ENCODE assay signal across 8 cellular contexts in the genomic region with DNA sequence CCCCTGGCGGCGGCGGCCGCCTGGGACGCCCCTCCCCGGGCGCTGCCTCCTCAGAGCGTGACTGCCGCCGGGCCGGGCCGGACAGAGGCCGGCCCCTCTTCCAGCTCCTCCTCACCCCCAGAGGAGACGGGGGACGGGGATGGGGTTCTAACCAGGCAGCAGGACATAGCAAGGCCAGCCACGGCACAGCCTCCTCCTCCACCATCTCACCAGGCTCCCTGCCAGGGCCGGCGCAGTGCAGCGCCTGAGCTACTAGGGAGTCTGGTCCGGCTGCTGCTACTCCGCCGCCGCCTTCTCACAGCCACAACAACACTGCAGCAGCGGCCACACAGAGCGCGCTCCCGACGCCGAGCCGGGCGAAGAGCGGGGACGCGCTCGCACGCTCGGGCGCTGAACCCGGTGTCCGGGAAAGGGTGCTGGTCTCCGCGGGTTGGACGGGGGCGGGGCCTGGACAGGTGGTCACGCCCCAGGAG.
DNase-seq lines count a peak whose midpoint lies in the region; ATAC-seq, FAIRE-seq and TF ChIP-seq lines count a peak whose summit lies in the region.
"Not testable (repeated sequence)": the region's sequence is repeated elsewhere in the genome, so short reads cannot be mapped to it uniquely, and the experiment has no call there.

No MANE protein-coding gene starts in this region.

- H3K27me3 ChIP-seq in keratinocyte (ENCODE audit: control insufficient read depth, extremely low read depth, insufficient read depth, low read length): not testable (repeated sequence)

- dilution Hi-C loops in keratinocyte (cut with MboI; ENCODE audit: extremely low pct_ligation_motif_present, low sequenced_read_pairs): not testable (repeated sequence)

- H3K36me3 ChIP-seq in keratinocyte (ENCODE audit: control insufficient read depth in 2 of 2, extremely low read depth in 1 of 2, insufficient read depth in 2 of 2, low read length in 2 of 2): not testable (repeated sequence)

- not testable (repeated sequence) for H3K79me2 ChIP-seq in keratinocyte (ENCODE audit: control insufficient read depth, insufficient read depth, low read length)

- not testable (repeated sequence) for ATAC-seq in stimulated activated memory B cell treated with anti-CD40 and anti-IgM and Interleukin-4, amounts not matched to agents 10 μg/mL and 1 μg/mL and 100 μg/mL, for 72 hours

- peak overlapping the region; percentile 27 for H3K4me2 ChIP-seq in keratinocyte (ENCODE audit: control insufficient read depth, extremely low read depth, insufficient read depth, low read depth, low read length)

- not testable (repeated sequence) for H3K4me1 Mint-ChIP-seq in stimulated activated memory B cell treated with anti-CD40 and anti-IgM and Interleukin-4, amounts not matched to agents 10 μg/mL and 1 μg/mL and 100 μg/mL, for 72 hours

- peaks cover 45% of the 10 kb centered on the region for H3K27me3 Mint-ChIP-seq in stimulated activated memory B cell treated with anti-CD40 and anti-IgM and Interleukin-4, amounts not matched to agents 10 μg/mL and 1 μg/mL and 100 μg/mL, for 72 hours

- not testable (repeated sequence) for H3K4me1 ChIP-seq in keratinocyte (ENCODE audit: control insufficient read depth, extremely low read depth, insufficient read depth, low read length)

- H3K27ac ChIP-seq in keratinocyte (ENCODE audit: control insufficient read depth, insufficient read depth, low read length): not testable (repeated sequence)

- H3K9me1 ChIP-seq in keratinocyte (ENCODE audit: control insufficient read depth, extremely low read depth, insufficient read depth, low read length): not testable (repeated sequence)

- peak overlapping the region; percentile 80 for H3K4me3 Mint-ChIP-seq in stimulated activated memory B cell treated with anti-CD40 and anti-IgM and Interleukin-4, amounts not matched to agents 10 μg/mL and 1 μg/mL and 100 μg/mL, for 72 hours

- H3K9me3 ChIP-seq in keratinocyte (ENCODE audit: control insufficient read depth, low read depth, low read length): not testable (repeated sequence)

- TF ChIP-seq CTCF in keratinocyte (optimal IDR thresholded peaks at IDR 0.05 in 1 of 3, IDR thresholded peaks at IDR 0.05 in 1 of 3, conservative IDR thresholded peaks at IDR 0.05 in 1 of 3; ENCODE audit: extremely low read depth in 1 of 3, insufficient read depth in 2 of 3, low read length in 3 of 3): not testable (repeated sequence)

- not testable (repeated sequence) for H4K20me1 ChIP-seq in keratinocyte (ENCODE audit: control insufficient read depth, extremely low read depth, insufficient read depth, low read length)

- peak overlapping the region; percentile 62 for H2AFZ ChIP-seq in keratinocyte (ENCODE audit: control insufficient read depth, low read length)

- not testable (repeated sequence) for H3K27ac Mint-ChIP-seq in stimulated activated memory B cell treated with anti-CD40 and anti-IgM and Interleukin-4, amounts not matched to agents 10 μg/mL and 1 μg/mL and 100 μg/mL, for 72 hours

- not testable (repeated sequence) for FAIRE-seq in keratinocyte (lab: Jason Lieb, UNC)

- not testable (repeated sequence) for H3K36me3 Mint-ChIP-seq in stimulated activated memory B cell treated with anti-CD40 and anti-IgM and Interleukin-4, amounts not matched to agents 10 μg/mL and 1 μg/mL and 100 μg/mL, for 72 hours

- DNase-seq in CD1c-positive myeloid dendritic cell (ENCODE audit: extremely low spot score) (peak; percentile 1), LoVo (ENCODE audit: low spot score) (peak; percentile 68), T-helper 2 cell (peak; percentile 10 to 60 (median 41)), putamen (ENCODE audit: low spot score) (peak; percentile 11)
- peak; percentile 49 for DNase-seq in activated effector memory CD4-positive, alpha-beta T cell treated with Interleukin-2 at 50 U/mL for 16 hours
- peak; percentile 8 for DNase-seq in effector CD8-positive, alpha-beta T cell (lab: John Stamatoyannopoulos, UW)
- DNase-seq in keratinocyte (ENCODE audit: low read depth, low spot score): not testable (repeated sequence)

- peak overlapping the region in 2 of 3 experiments; percentile 37 to 49 for H3K4me3 ChIP-seq in keratinocyte (ENCODE audit: control insufficient read depth in 2 of 3, extremely low read depth in 1 of 3, insufficient read depth in 2 of 3, low read depth in 1 of 3, low read length in 3 of 3)

- not testable (repeated sequence) for H3K9ac ChIP-seq in keratinocyte (ENCODE audit: control insufficient read depth, extremely low read depth, insufficient read depth, low read length)

- peaks cover 10% of the 10 kb centered on the region for H3K9me3 Mint-ChIP-seq in stimulated activated memory B cell treated with anti-CD40 and anti-IgM and Interleukin-4, amounts not matched to agents 10 μg/mL and 1 μg/mL and 100 μg/mL, for 72 hours
